8 cellular contexts compared by ENCODE assay signal in genomic region chr6:105402981-105403935, GRCh38.
A peak's percentile ranks its signal among the peaks of the same experiment; 100 is the strongest.
DNase-seq lines count a peak whose midpoint lies in the region; FAIRE-seq and TF ChIP-seq lines count a peak whose summit lies in the region.

Gene PREP (minus strand): TSS chr6:105403082. CDS start chr6:105402891, 191 bp downstream.

- TF ChIP-seq CTCF in LNCaP clone FGC (IDR thresholded peaks at IDR 0.05; ENCODE audit: control insufficient read depth, extremely low read depth, insufficient read depth) (peak; percentile 80), foreskin fibroblast (IDR thresholded peaks at IDR 0.05; ENCODE audit: low read depth, low read length) (peak; percentile 88)

- FAIRE-seq in H54 (lab: Jason Lieb, UNC): no peak

- TF ChIP-seq POLR2A in H54 (IDR thresholded peaks at IDR 0.05; ENCODE audit: low read depth, low read length): peak; percentile 84

- DNase-seq in GF-D8 (lab: John Stamatoyannopoulos, UW) (peak; percentile 37), H54 (ENCODE audit: insufficient read length, low spot score) (peak; percentile 56), LNCaP clone FGC (ENCODE audit: low read depth) (no peak), SIG-M5 treated with dmso at 0.1 percent for 504 hours (lab: John Stamatoyannopoulos, UW; ENCODE audit: unreplicated experiment) (peak; percentile 78), activated gamma-delta T cell treated with Interleukin-2 at 50 U/mL for 16 hours (peak; percentile 76), foreskin fibroblast (peak; percentile 87 to 96), stromal cell of bone marrow (ENCODE audit: low read depth) (peak; percentile 76)

- H3K36me3 ChIP-seq in neuron (ENCODE audit: insufficient read depth, low read length): no peaks in the 10 kb centered on the region

- peak within 1 kb of the TSS; percentile 83 for H3K4me3 ChIP-seq in LNCaP clone FGC (ENCODE audit: low read depth, low read length)
- H3K4me3 ChIP-seq in foreskin fibroblast (ENCODE audit: low read depth in 1 of 2, low read length in 2 of 2): peak within 1 kb of the TSS; percentile 86 to 88
- peak within 1 kb of the TSS; percentile 83 for H3K4me3 ChIP-seq in neuron (ENCODE audit: low read length)

- peaks cover 6% of the 10 kb centered on the region for H3K27me3 ChIP-seq in neuron (ENCODE audit: insufficient read depth, low read length)

- H3K4me1 ChIP-seq in neuron (ENCODE audit: insufficient read depth, low read length): peaks cover 16% of the 10 kb centered on the region

- no peaks in the 10 kb centered on the region for H3K9me3 ChIP-seq in neuron (ENCODE audit: low read length)

- H2AFZ ChIP-seq in neuron (ENCODE audit: low read depth, low read length): peak within 1 kb of the TSS; percentile 98
